ENCODE assay signal across 9 cellular contexts in the genomic region with DNA sequence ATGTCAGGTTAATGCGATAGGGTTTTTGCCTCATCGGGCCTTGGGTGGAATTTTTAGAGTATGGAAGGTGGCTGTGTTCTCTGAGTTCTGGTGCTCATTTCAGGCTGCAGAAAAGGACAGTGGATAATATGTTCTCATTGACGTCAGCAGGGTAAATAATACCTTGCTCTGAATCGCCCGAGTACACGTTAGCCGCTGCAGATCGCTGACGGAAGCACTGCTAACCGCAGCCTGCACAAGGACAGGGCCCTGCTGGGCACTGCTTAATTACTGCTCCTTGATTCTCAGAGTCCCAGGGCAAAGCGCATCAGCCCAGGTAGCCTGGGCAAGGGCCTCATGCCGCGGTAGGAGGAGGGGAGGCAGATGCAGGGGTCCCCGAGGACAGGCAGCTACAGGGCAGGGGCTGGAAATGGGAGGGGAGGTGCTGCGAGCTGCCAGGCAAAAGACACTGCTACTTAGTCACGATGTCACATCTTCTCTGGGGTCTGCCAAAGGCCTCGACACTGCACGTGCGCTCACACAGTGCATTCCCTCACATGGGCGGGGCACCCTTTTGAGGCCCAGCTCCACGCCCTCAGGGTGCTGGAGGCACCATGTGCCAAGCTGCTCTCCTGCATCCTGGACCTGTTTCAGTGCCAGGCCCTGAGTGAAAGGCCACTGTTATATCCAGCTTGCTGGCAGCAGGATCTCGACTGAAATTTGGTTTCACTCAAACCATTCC. TPM values are rescaled to one million over a fixed set of nuclear protein-coding genes. Genes with fewer than 3 reads are reported as not detected.
DNase-seq lines count a peak whose midpoint lies in the region; ATAC-seq, FAIRE-seq and TF ChIP-seq lines count a peak whose summit lies in the region.
"Had no signal": no experiment of that assay in that cellular context is flagged by ENCODE, and none has a peak within 500 bp of the region (broad histone marks: within the 10 kb centered on the region; RNA-seq: fewer than 3 reads in every experiment).

No MANE protein-coding gene starts in this region.

- no peak for ATAC-seq in GM19035 (IDR thresholded peaks at IDR 0.05; ENCODE audit: unreplicated experiment)

- DNase-seq in NCI-H1417 (lab: John Stamatoyannopoulos, UW) (peak; percentile 62 to 85 (median 69)), astrocyte of the hippocampus (ENCODE audit: low read depth, low spot score) (peak; percentile 74), kidney (peak; percentile 84), testis (no peak), GM19239 (ENCODE audit: insufficient read length, low spot score) (no peak), SK-N-DZ (ENCODE audit: low spot score) (no peak)

- TF ChIP-seq CTCF in kidney (IDR thresholded peaks at IDR 0.05; ENCODE audit: borderline replicate concordance, extremely low read depth, insufficient read depth): no peak
- TF ChIP-seq CTCF in testis (IDR thresholded peaks at IDR 0.05): no peak

- intact Hi-C loops in kidney (cut with DNase I) (no loop called here), testis (cut with DNase I; ENCODE audit: low total_unique reads) (no loop called here)

- H3K9me3 ChIP-seq in kidney (ENCODE audit: control insufficient read depth in 1 of 2, low read length in 2 of 2) (no peaks in the 10 kb centered on the region), testis (no peaks in the 10 kb centered on the region)

- WGBS in testis, 2 donors: 72 to 74% methylated on average over 18 to 22 of the region's 22 CpGs

- H3K27ac ChIP-seq in kidney (ENCODE audit: low read depth in 2 of 2, low read length in 2 of 2): peak overlapping the region; percentile 68 to 98
- peak overlapping the region; percentile 39 to 89 for H3K27ac ChIP-seq in testis
- H3K27ac ChIP-seq: KMS-11 had no signal

- TF ChIP-seq POLR2A in testis (IDR thresholded peaks at IDR 0.05): no peak

- H3K4me3 ChIP-seq in kidney (ENCODE audit: low read length in 2 of 2): no peak overlapping the region
- no peak overlapping the region for H3K4me3 ChIP-seq in testis

- H3K4me1 ChIP-seq in kidney (ENCODE audit: control insufficient read depth in 1 of 2, insufficient read depth in 1 of 2, low read depth in 1 of 2, low read length in 2 of 2) (peaks cover 43 to 56% of the 10 kb centered on the region in 2 donors), testis (peaks cover 45% of the 10 kb centered on the region)

- peak overlapping the region in 1 of 2 donors; percentile 21 for H3K9ac ChIP-seq in kidney (ENCODE audit: low read length in 2 of 2)
- H3K9ac ChIP-seq: KMS-11 had no signal

- FAIRE-seq in kidney (lab: Jason Lieb, UNC): no peak
- no peak for FAIRE-seq in GM19239 (lab: Jason Lieb, UNC)
- FAIRE-seq: frontal cortex had no signal

- H3K36me3 ChIP-seq in kidney (ENCODE audit: control insufficient read depth in 1 of 2, insufficient read depth in 2 of 2, low read length in 2 of 2) (peaks cover 8 to 12% of the 10 kb centered on the region in 2 donors), testis (ENCODE audit: low read depth, missing control alignments) (no peaks in the 10 kb centered on the region)

- no peaks in the 10 kb centered on the region for H3K27me3 ChIP-seq in testis

RNA-seq across cellular contexts. Expression of a gene that starts 35.2 kb away (rescaled TPM):
- total RNA-seq in kidney: 35.5 TPM
- polyA plus RNA-seq in kidney (ENCODE audit: insufficient read depth, low read depth, low replicate concordance): 11.7 TPM
- 10 to 100 TPM; 67.2 to 75.8 TPM for total RNA-seq in testis
- 115 TPM for polyA plus RNA-seq in testis (ENCODE audit: insufficient read depth, low read depth, low replicate concordance)
- polyA plus RNA-seq in SK-N-DZ (2014; cell fraction: cytosol; rRNA removed): 11.6 and 14.5 TPM in 2 replicates
- 4.6 and 8.0 TPM in 2 replicates for polyA plus RNA-seq in SK-N-DZ (2014; cell fraction: nucleus; rRNA removed)

Comparison
In these comparisons a context has a peak if more than half of its experiments do, and no peak if none do; other contexts are left out.
1. DNase-seq: peak in NCI-H1417 (3 of 3), astrocyte of the hippocampus (single experiment) and kidney (single experiment); none in testis (single experiment), GM19239 (single experiment) and SK-N-DZ (single experiment).